ENCODE assay signal across 1 cellular context in the genomic region with DNA sequence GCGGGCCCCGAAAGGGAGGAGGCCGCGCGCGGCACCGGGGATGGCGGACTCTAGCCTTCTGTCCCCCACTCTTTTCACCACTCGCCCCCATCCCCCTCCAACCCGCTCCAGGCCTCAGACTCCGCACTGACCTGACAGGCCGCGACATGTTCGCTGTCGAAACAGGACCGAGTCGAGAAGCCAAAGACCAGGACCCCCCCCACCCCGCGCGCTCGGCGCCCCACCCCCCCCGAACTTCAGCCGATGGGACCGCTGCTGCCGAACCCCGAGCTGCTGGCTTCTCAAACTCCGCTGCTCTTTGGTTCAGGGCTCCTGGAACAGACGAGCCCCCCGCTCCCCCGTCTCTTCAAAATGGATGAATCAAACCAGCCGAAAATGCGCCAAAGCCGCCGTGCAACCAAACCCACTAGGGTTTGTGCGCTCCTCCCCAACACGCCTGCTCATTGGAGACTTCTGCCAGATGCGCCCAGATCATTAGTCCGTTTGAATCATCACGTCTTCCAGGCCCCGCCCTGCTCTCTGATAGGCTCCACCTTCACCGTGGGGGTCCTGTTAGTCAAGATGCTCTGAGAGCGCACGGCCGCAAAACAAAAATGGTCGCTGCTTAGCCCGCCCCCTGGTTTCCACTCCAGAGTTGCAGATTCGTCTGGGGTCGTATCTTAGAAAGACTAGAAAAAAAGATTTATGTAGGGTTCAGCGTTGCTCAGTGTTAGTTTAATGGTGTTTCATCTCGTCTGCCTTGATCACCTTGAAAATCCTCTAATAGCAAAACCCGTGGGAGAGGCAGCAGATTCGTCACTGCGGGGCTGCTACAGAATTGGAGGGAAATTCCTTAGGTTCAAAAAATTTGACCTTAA.
TF ChIP-seq lines count a peak whose summit lies in the region.

NUCKS1 (minus strand) TSS at position 357 of the 857 bp plus-strand sequence; CDS start at position 148, 209 bp downstream.

TF ChIP-seq in liver, 16 proteins besides CTCF, POLR2A, EP300 and RAD21 (continued from another document):
- peak; percentile 69 for TF ChIP-seq ATF3 (IDR thresholded peaks at IDR 0.05)
- no peak for TF ChIP-seq FOXA2 (IDR thresholded peaks at IDR 0.05)
- TF ChIP-seq NR2F2 (IDR thresholded peaks at IDR 0.05), result no peak
- TF ChIP-seq FOXA1 (IDR thresholded peaks at IDR 0.05), result no peak
